In genomic region chr11:131980878-131981668, GRCh38 we compare ENCODE assay signal across 1 cellular context.
TF ChIP-seq lines count a peak whose summit lies in the region.

No MANE protein-coding gene starts in this region.

TF ChIP-seq in WTC11, 78 proteins besides CTCF, POLR2A, EP300 and RAD21 (continued from another document):
- TF ChIP-seq ERG (CRISPR knock-in tag; IDR thresholded peaks at IDR 0.05) (no peak), HMGA2 (CRISPR knock-in tag; IDR thresholded peaks at IDR 0.05) (no peak)
